In genomic region chr5:67673180-67673579, GRCh38 we compare ENCODE assay signal across 17 cellular contexts.
A peak's percentile ranks its signal among the peaks of the same experiment; 100 is the strongest.
DNase-seq lines count a peak whose midpoint lies in the region; ATAC-seq and TF ChIP-seq lines count a peak whose summit lies in the region.
"Had no signal": no experiment of that assay in that cellular context is flagged by ENCODE, and none has a peak within 500 bp of the region (broad histone marks: within the 10 kb centered on the region; RNA-seq: fewer than 3 reads in every experiment).

No MANE protein-coding gene starts in this region.

- no peak overlapping the region for H3K4me3 ChIP-seq in right atrium auricular region
- H3K4me3 ChIP-seq in lower lobe of right lung = no peak overlapping the region
- no peak overlapping the region for H3K4me3 ChIP-seq in upper lobe of right lung

- TF ChIP-seq CTCF in right atrium auricular region (IDR thresholded peaks at IDR 0.05) = no peak
- no peak for TF ChIP-seq CTCF in lower lobe of right lung (IDR thresholded peaks at IDR 0.05)
- no peak for TF ChIP-seq CTCF in upper lobe of right lung (IDR thresholded peaks at IDR 0.05)

- intact Hi-C loops in Right ventricle myocardium inferior (cut with DNase I) = loop anchor here (1.0 kb wide), 1 partner anchor 21 kb away; no protein-coding TSS in a partner anchor
- intact Hi-C loops in left cardiac atrium (cut with DNase I) = loop anchor here in 1 of 2 donors (5.0 to 10.0 kb wide), 3 partner anchors 134 to 582 kb away; no protein-coding TSS in a partner anchor
- intact Hi-C loops in lower lobe of right lung (cut with DNase I) = no loop called here
- intact Hi-C loops in upper lobe of right lung (cut with DNase I) = no loop called here

- H3K9me3 ChIP-seq in right atrium auricular region = no peaks in the 10 kb centered on the region
- H3K9me3 ChIP-seq in lower lobe of right lung = no peaks in the 10 kb centered on the region
- no peaks in the 10 kb centered on the region for H3K9me3 ChIP-seq in upper lobe of right lung

- H3K4me1 ChIP-seq in right atrium auricular region (peaks cover 0 to 8% of the 10 kb centered on the region in 2 donors), lower lobe of right lung (peaks cover 6% of the 10 kb centered on the region), upper lobe of right lung (no peaks in the 10 kb centered on the region)

- peak overlapping the region in 1 of 2 donors; percentile 61 for H3K27ac ChIP-seq in right atrium auricular region
- no peak overlapping the region for H3K27ac ChIP-seq in lower lobe of right lung
- H3K27ac ChIP-seq in upper lobe of right lung = no peak overlapping the region

- H3K9me3 Mint-ChIP-seq in activated naive CD4-positive, alpha-beta T cell treated with anti-CD3 and anti-CD28 coated beads, Interleukin-2, amount 50 U/mL, for 72 hours = peaks cover 4% of the 10 kb centered on the region in 2 donors

- DNase-seq in Right ventricle myocardium inferior (ENCODE audit: missing footprints) (no peak), right atrium auricular region (ENCODE audit: low spot score) (no peak), left cardiac atrium (no peak), lower lobe of right lung (no peak), upper lobe of right lung (no peak), GM03348 (ENCODE audit: low spot score) (no peak)
- no peak for DNase-seq in stimulated activated naive CD4-positive, alpha-beta T cell treated with Interleukin-2 at 50 U/mL for 16 hours (lab: John Stamatoyannopoulos, UW)
- no peak for DNase-seq in activated naive CD4-positive, alpha-beta T cell treated with anti-CD3 and anti-CD28 coated beads, Interleukin-2, amount 50 U/mL, for 72 hours (ENCODE audit: low spot score in 2 of 2)
- DNase-seq: 8988T; AML-193; C1 segment of cervical spinal cord; CD4-positive, alpha-beta T cell; DMS153; DMS79 treated with DMSO at 0.1 percent for 48 hours; GOT3; H9 had no signal

- H3K27ac Mint-ChIP-seq in activated naive CD4-positive, alpha-beta T cell treated with anti-CD3 and anti-CD28 coated beads, Interleukin-2, amount 50 U/mL, for 72 hours = no peak overlapping the region
- H3K27ac Mint-ChIP-seq: CD4-positive, alpha-beta T cell; H9 had no signal

- H3K36me3 ChIP-seq in right atrium auricular region (no peaks in the 10 kb centered on the region), lower lobe of right lung (no peaks in the 10 kb centered on the region), upper lobe of right lung (no peaks in the 10 kb centered on the region)

- H3K27me3 ChIP-seq in right atrium auricular region (no peaks in the 10 kb centered on the region), lower lobe of right lung (ENCODE audit: low read depth) (no peaks in the 10 kb centered on the region), upper lobe of right lung (no peaks in the 10 kb centered on the region)

- H3K36me3 Mint-ChIP-seq in activated naive CD4-positive, alpha-beta T cell treated with anti-CD3 and anti-CD28 coated beads, Interleukin-2, amount 50 U/mL, for 72 hours = no peaks in the 10 kb centered on the region

- peak; percentile 37 for ATAC-seq in Right ventricle myocardium inferior
- ATAC-seq in left cardiac atrium = peak; percentile 19 to 29
- peak; percentile 61 to 64 for ATAC-seq in lower lobe of right lung
- peak; percentile 71 for ATAC-seq in upper lobe of right lung
- ATAC-seq in activated naive CD4-positive, alpha-beta T cell treated with anti-CD3 and anti-CD28 coated beads, Interleukin-2, amount 50 U/mL, for 72 hours = no peak
- ATAC-seq: HepG2 had no signal

Comparison
In these comparisons a context has a peak if more than half of its experiments do, and no peak if none do; other contexts are left out.
1. ATAC-seq: peak in Right ventricle myocardium inferior (single experiment), left cardiac atrium (2 of 2), lower lobe of right lung (2 of 2) and upper lobe of right lung (single experiment); none in activated naive CD4-positive, alpha-beta T cell treated with anti-CD3 and anti-CD28 coated beads, Interleukin-2, amount 50 U/mL, for 72 hours (0 of 2).